In genomic region chr6:152846825-152847224, GRCh38 we compare ENCODE assay signal across 23 cellular contexts.
A peak's percentile ranks its signal among the peaks of the same experiment; 100 is the strongest.
DNase-seq lines count a peak whose midpoint lies in the region; ATAC-seq, FAIRE-seq and TF ChIP-seq lines count a peak whose summit lies in the region.
"Had no signal": no experiment of that assay in that cellular context is flagged by ENCODE, and none has a peak within 500 bp of the region (broad histone marks: within the 10 kb centered on the region; RNA-seq: fewer than 3 reads in every experiment).

No MANE protein-coding gene starts in this region.

- no TSS peak for BruUV-seq in K562 (replicated peaks; lab: Mats Ljungman, UMichigan)

- no peak overlapping the region for H2AFZ ChIP-seq in K562 (ENCODE audit: low read depth, low read length)

- no peak overlapping the region for H3K4me3 ChIP-seq in MG63
- H3K4me3 ChIP-seq in K562, result no peak overlapping the region
- H3K4me3 ChIP-seq: HAP-1, smooth muscle cell, tibial artery had no signal

- POLR2A ChIA-PET in K562 (lab: Yijun Ruan, JAX), result interaction anchor here (1.2 kb wide), 1 partner anchor 12 kb away, joined by 3 read pairs; no protein-coding TSS in a partner anchor

- TF ChIP-seq CTCF in K562 (IDR thresholded peaks at IDR 0.05 in 2 of 3, conservative IDR thresholded peaks at IDR 0.05 in 1 of 3; ENCODE audit: insufficient read depth in 2 of 3, low read depth in 1 of 3, low read length in 3 of 3), result no peak

- H3K9ac ChIP-seq in K562 (ENCODE audit: insufficient read depth in 1 of 2, low read depth in 2 of 2, low read length in 2 of 2), result no peak overlapping the region

- no peaks in the 10 kb centered on the region for H3K9me1 ChIP-seq in K562 (ENCODE audit: control insufficient read depth, insufficient read depth, low read length)

- DNase-seq in DMS 273 (lab: John Stamatoyannopoulos, UW; ENCODE audit: unreplicated experiment) (peak; percentile 2), DMS 273 treated with DMSO at 0.1 percent for 48 hours (lab: John Stamatoyannopoulos, UW) (no peak), MG63 (peak; percentile 7), K562 (ENCODE audit: extremely low read depth in 1 of 4, low spot score in 3 of 4) (peak in 1 of 4 experiments; percentile 30), lung microvascular endothelial cell (ENCODE audit: low read depth in 2 of 2) (peak; percentile 34 to 82), retina (no peak)
- DNase-seq in stimulated activated CD4-positive, alpha-beta T cell treated with anti-CD3 and anti-CD28 coated beads, Interleukin-4, amount 100 ng/mL, for 4 hours, result no peak
- DNase-seq: activated CD4-positive, alpha-beta T cell treated with anti-CD3 and anti-CD28 coated beads for 36 hours; activated naive CD8-positive, alpha-beta T cell treated with anti-CD3 and anti-CD28 coated beads, Interleukin-2, amount 10 ng/mL, durations not matched to agents 7 days and 5 days; CD8-positive, alpha-beta memory T cell; DND-41; head of caudate nucleus; NCI-H187 treated with DMSO at 0.1 percent for 48 hours; stimulated activated CD4-positive, alpha-beta T cell treated with anti-CD3 and anti-CD28 coated beads, Interleukin-2, amount 100 ng/mL, for 48 hours; stimulated activated naive CD8-positive, alpha-beta T cell treated with anti-CD3 and anti-CD28 coated beads, Interleukin-15, Interleukin-2, amounts not matched to agents 100 U/mL and 50 U/mL, for 24 hours; tibial artery had no signal

- CTCF ChIA-PET in K562 (lab: Yijun Ruan, JAX; ENCODE audit: low intra/inter-chr PET ratio), result no interaction called here

- FAIRE-seq in K562 (lab: Jason Lieb, UNC), result no peak
- FAIRE-seq: HTR-8/SVneo had no signal

- intact Hi-C loops in K562 (cut with micrococcal nuclease), result no loop called here

- H3K9me3 ChIP-seq in MG63 (no peaks in the 10 kb centered on the region), K562 (replicated peaks; ENCODE audit: control insufficient read depth, insufficient read depth, low read depth, low read length) (peaks cover 5% of the 10 kb centered on the region; the same call in 1 of the 2 replicates)
- H3K9me3 ChIP-seq: HAP-1, tibial artery had no signal

- H3K36me3 ChIP-seq in MG63 (no peaks in the 10 kb centered on the region), K562 (ENCODE audit: control insufficient read depth, insufficient read depth, low read length) (no peaks in the 10 kb centered on the region; the same call in 1 of the 3 replicates)
- H3K36me3 ChIP-seq: HAP-1, tibial artery had no signal

- no peak for TF ChIP-seq RAD21 in K562 (CRISPR knock-in tag; conservative IDR thresholded peaks at IDR 0.05 in 1 of 2, IDR thresholded peaks at IDR 0.05 in 1 of 2)

- TF ChIP-seq POLR2A in K562 (conservative IDR thresholded peaks at IDR 0.05), result no peak

- no peaks in the 10 kb centered on the region for H4K20me1 ChIP-seq in K562 (replicated peaks; ENCODE audit: control insufficient read depth, insufficient read depth, low read length)

- H3K27ac ChIP-seq in K562 (ENCODE audit: extremely low read depth, low read depth, low read length), result no peak overlapping the region
- H3K27ac ChIP-seq: 22Rv1, tibial artery had no signal

- H3K27me3 ChIP-seq in MG63 (no peaks in the 10 kb centered on the region), K562 (ENCODE audit: control insufficient read depth in 2 of 2, insufficient read depth in 2 of 2, low read length in 2 of 2) (no peaks in the 10 kb centered on the region)
- H3K27me3 ChIP-seq: tibial artery had no signal

- H3K79me2 ChIP-seq in K562 (ENCODE audit: control insufficient read depth, insufficient read depth, low read length), result peaks cover 15% of the 10 kb centered on the region; the same call in 2 of the 3 replicates

- H3K4me1 ChIP-seq in K562 (replicated peaks in 1 of 2; ENCODE audit: control insufficient read depth in 2 of 2, insufficient read depth in 2 of 2, low read length in 2 of 2), result no peaks in the 10 kb centered on the region
- H3K4me1 ChIP-seq: HAP-1, tibial artery had no signal

- TF ChIP-seq EP300 in K562 (IDR thresholded peaks at IDR 0.05; ENCODE audit: low read length), result no peak

- H3K4me2 ChIP-seq in K562 (ENCODE audit: insufficient read depth, low read length), result no peak overlapping the region
- H3K4me2 ChIP-seq: smooth muscle cell had no signal

- 81% methylated on average over 5 of the region's 5 CpGs for WGBS in K562 (ENCODE audit: insufficient coverage, low coverage, missing lambda C conversion rate)

- in situ Hi-C loops in K562 (cut with MboI), result no loop called here

- no peak for ATAC-seq in K562
- no peak for ATAC-seq in HG02970 (IDR thresholded peaks at IDR 0.05; ENCODE audit: low FRiP score, unreplicated experiment)
- ATAC-seq: activated CD4-positive, alpha-beta T cell treated with anti-CD3 and anti-CD28 coated beads for 36 hours; activated T-helper 17 cell treated with anti-CD3 and anti-CD28 coated beads, Interleukin-2, amount 50 U/mL, for 72 hours; Right ventricle myocardium inferior; stimulated activated naive CD8-positive, alpha-beta T cell treated with anti-CD3 and anti-CD28 coated beads, Interleukin-15, Interleukin-2, amounts not matched to agents 100 U/mL and 50 U/mL, for 24 hours had no signal

TF ChIP-seq in K562, 482 proteins besides CTCF, POLR2A, EP300 and RAD21:
- peak in 1 of 3 experiments; percentile 26 for TF ChIP-seq YY1 (IDR thresholded peaks at IDR 0.05; ENCODE audit: borderline replicate concordance in 1 of 3, control insufficient read depth in 1 of 3, extremely low read depth in 1 of 3, insufficient read depth in 3 of 3, insufficient read length in 1 of 3, insufficient replicate concordance in 2 of 3, low read depth in 1 of 3, low read length in 2 of 3)
- TF ChIP-seq, protein P1, sequence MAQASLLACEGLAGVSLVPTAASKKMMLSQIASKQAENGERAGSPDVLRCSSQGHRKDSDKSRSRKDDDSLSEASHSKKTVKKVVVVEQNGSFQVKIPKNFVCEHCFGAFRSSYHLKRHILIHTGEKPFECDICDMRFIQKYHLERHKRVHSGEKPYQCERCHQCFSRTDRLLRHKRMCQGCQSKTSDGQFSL (CRISPR knock-in tag; IDR thresholded peaks at IDR 0.05), result no peak
- TF ChIP-seq, protein P1 (tag; IDR thresholded peaks at IDR 0.05), result no peak
- TF ChIP-seq MYNN (IDR thresholded peaks at IDR 0.05), result no peak
- no peak for TF ChIP-seq MYNN (CRISPR knock-in tag; IDR thresholded peaks at IDR 0.05)
- 0 out of 2 replicates have a peak, but pooled peaks have one; percentile 8 for TF ChIP-seq CREB1 (IDR thresholded peaks at IDR 0.05)
- TF ChIP-seq CREB1 (CRISPR knock-in tag; IDR thresholded peaks at IDR 0.05), result no peak
- peak in 1 of 2 experiments; percentile 18; a peak in 1 of 4 replicates for TF ChIP-seq TRIM24 (IDR thresholded peaks at IDR 0.05)
- peak; percentile 12 for TF ChIP-seq ZFP36 (IDR thresholded peaks at IDR 0.05; ENCODE audit: low read depth, low read length, partially characterized antibody)
- no peak for TF ChIP-seq ERF (CRISPR knock-in tag; IDR thresholded peaks at IDR 0.05)
- TF ChIP-seq CBX3 (IDR thresholded peaks at IDR 0.05; ENCODE audit: borderline replicate concordance in 1 of 2, low read length in 2 of 2), result peak; percentile 64 to 91
- no peak for TF ChIP-seq ZNF75A (CRISPR knock-in tag; IDR thresholded peaks at IDR 0.05)
- TF ChIP-seq CBX5 (IDR thresholded peaks at IDR 0.05; ENCODE audit: borderline replicate concordance, low read depth), result peak; percentile 86
- peak; percentile 24; the same call in 1 of the 2 replicates for TF ChIP-seq NFIC (IDR thresholded peaks at IDR 0.05)
- TF ChIP-seq RBBP5 (IDR thresholded peaks at IDR 0.05; ENCODE audit: borderline replicate concordance, insufficient read depth, low read length, poor library complexity, severe bottlenecking), result no peak
- TF ChIP-seq, protein P2, sequence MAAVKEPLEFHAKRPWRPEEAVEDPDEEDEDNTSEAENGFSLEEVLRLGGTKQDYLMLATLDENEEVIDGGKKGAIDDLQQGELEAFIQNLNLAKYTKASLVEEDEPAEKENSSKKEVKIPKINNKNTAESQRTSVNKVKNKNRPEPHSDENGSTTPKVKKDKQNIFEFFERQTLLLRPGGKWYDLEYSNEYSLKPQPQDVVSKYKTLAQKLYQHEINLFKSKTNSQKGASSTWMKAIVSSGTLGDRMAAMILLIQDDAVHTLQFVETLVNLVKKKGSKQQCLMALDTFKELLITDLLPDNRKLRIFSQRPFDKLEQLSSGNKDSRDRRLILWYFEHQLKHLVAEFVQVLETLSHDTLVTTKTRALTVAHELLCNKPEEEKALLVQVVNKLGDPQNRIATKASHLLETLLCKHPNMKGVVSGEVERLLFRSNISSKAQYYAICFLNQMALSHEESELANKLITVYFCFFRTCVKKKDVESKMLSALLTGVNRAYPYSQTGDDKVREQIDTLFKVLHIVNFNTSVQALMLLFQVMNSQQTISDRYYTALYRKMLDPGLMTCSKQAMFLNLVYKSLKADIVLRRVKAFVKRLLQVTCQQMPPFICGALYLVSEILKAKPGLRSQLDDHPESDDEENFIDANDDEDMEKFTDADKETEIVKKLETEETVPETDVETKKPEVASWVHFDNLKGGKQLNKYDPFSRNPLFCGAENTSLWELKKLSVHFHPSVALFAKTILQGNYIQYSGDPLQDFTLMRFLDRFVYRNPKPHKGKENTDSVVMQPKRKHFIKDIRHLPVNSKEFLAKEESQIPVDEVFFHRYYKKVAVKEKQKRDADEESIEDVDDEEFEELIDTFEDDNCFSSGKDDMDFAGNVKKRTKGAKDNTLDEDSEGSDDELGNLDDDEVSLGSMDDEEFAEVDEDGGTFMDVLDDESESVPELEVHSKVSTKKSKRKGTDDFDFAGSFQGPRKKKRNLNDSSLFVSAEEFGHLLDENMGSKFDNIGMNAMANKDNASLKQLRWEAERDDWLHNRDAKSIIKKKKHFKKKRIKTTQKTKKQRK (IDR thresholded peaks at IDR 0.05; ENCODE audit: borderline replicate concordance, low read depth, low read length), result peak; percentile 66; the same call in 1 of the 2 replicates
- TF ChIP-seq FOXA3 (CRISPR knock-in tag; conservative IDR thresholded peaks at IDR 0.05 in 1 of 2, IDR thresholded peaks at IDR 0.05 in 1 of 2), result no peak

Comparison
In these comparisons a context has a peak if more than half of its experiments do, and no peak if none do; other contexts are left out.
1. DNase-seq: peak in DMS 273 (single experiment), MG63 (single experiment) and lung microvascular endothelial cell (2 of 2); none in DMS 273 treated with DMSO at 0.1 percent for 48 hours (single experiment), retina (single experiment) and stimulated activated CD4-positive, alpha-beta T cell treated with anti-CD3 and anti-CD28 coated beads, Interleukin-4, amount 100 ng/mL, for 4 hours (0 of 2).